8 cellular contexts compared by ENCODE assay signal in genomic region chr18:23137093-23137640, GRCh38. TPM values are rescaled to one million over a fixed set of nuclear protein-coding genes. Genes with fewer than 3 reads are reported as not detected.
DNase-seq lines count a peak whose midpoint lies in the region; ATAC-seq lines count a peak whose summit lies in the region.

No MANE protein-coding gene starts in this region.

- H3K27me3 Mint-ChIP-seq in activated T-cell treated with anti-CD3 and anti-CD28 coated beads, Interleukin-2, amount 50 U/mL, for 72 hours (ENCODE audit: low read depth), result peaks cover 32% of the 10 kb centered on the region
- H3K27me3 Mint-ChIP-seq in activated CD8-positive, alpha-beta T cell treated with anti-CD3 and anti-CD28 coated beads, Interleukin-2, amount 10 ng/mL, durations not matched to agents 7 days and 5 days (ENCODE audit: low read depth), result peaks cover 30% of the 10 kb centered on the region

- peaks cover 15% of the 10 kb centered on the region for H3K4me1 ChIP-seq in thymus (ENCODE audit: control insufficient read depth, insufficient read depth, low read length)

- H3K36me3 Mint-ChIP-seq in activated T-cell treated with anti-CD3 and anti-CD28 coated beads, Interleukin-2, amount 50 U/mL, for 72 hours (ENCODE audit: insufficient read depth in 2 of 2), result peaks cover 0 to 4% of the 10 kb centered on the region in 2 donors
- no peaks in the 10 kb centered on the region for H3K36me3 Mint-ChIP-seq in activated CD8-positive, alpha-beta T cell treated with anti-CD3 and anti-CD28 coated beads, Interleukin-2, amount 10 ng/mL, durations not matched to agents 7 days and 5 days (ENCODE audit: low read depth)

- no peak for ATAC-seq in activated T-cell treated with anti-CD3 and anti-CD28 coated beads, Interleukin-2, amount 50 U/mL, for 72 hours (replicated peaks in 1 of 2)
- no peak for ATAC-seq in activated CD8-positive, alpha-beta T cell treated with anti-CD3 and anti-CD28 coated beads, Interleukin-2, amount 10 ng/mL, durations not matched to agents 7 days and 5 days
- no peak for ATAC-seq in HG02884 (IDR thresholded peaks at IDR 0.05; ENCODE audit: unreplicated experiment)

- no peaks in the 10 kb centered on the region for H3K9me3 ChIP-seq in thymus (ENCODE audit: control insufficient read depth)

- WGBS in thymus, result 52% methylated on average over 12 of the region's 12 CpGs

- H3K4me3 ChIP-seq in thymus (ENCODE audit: low read length), result peak overlapping the region; percentile 6

- peaks cover 48% of the 10 kb centered on the region for H3K27me3 ChIP-seq in thymus (ENCODE audit: control insufficient read depth, insufficient read depth)

- no peak overlapping the region for H3K27ac Mint-ChIP-seq in activated T-cell treated with anti-CD3 and anti-CD28 coated beads, Interleukin-2, amount 50 U/mL, for 72 hours
- peak overlapping the region; percentile 28 for H3K27ac Mint-ChIP-seq in activated CD8-positive, alpha-beta T cell treated with anti-CD3 and anti-CD28 coated beads, Interleukin-2, amount 10 ng/mL, durations not matched to agents 7 days and 5 days

- DNase-seq in activated T-cell treated with anti-CD3 and anti-CD28 coated beads, Interleukin-2, amount 50 U/mL, for 72 hours, result no peak
- no peak for DNase-seq in activated T-cell treated with anti-CD3 and anti-CD28 coated beads, Interleukin-2, amount 50 U/mL, for 1 hour
- no peak for DNase-seq in activated CD8-positive, alpha-beta T cell treated with anti-CD3 and anti-CD28 coated beads, Interleukin-2, amount 10 ng/mL, durations not matched to agents 7 days and 5 days
- DNase-seq in kidney tubule cell (ENCODE audit: low spot score) (peak; percentile 36), SKM-1 (lab: John Stamatoyannopoulos, UW; ENCODE audit: unreplicated experiment) (no peak), foreskin melanocyte (no peak)

- H3K36me3 ChIP-seq in thymus (ENCODE audit: control insufficient read depth, insufficient read depth), result no peaks in the 10 kb centered on the region

- H3K4me3 Mint-ChIP-seq in activated T-cell treated with anti-CD3 and anti-CD28 coated beads, Interleukin-2, amount 50 U/mL, for 72 hours, result peak overlapping the region; percentile 69 to 81
- peak overlapping the region; percentile 37 for H3K4me3 Mint-ChIP-seq in activated CD8-positive, alpha-beta T cell treated with anti-CD3 and anti-CD28 coated beads, Interleukin-2, amount 10 ng/mL, durations not matched to agents 7 days and 5 days

- CTCF ChIA-PET in activated CD8-positive, alpha-beta T cell treated with anti-CD3 and anti-CD28 coated beads, Interleukin-2, amount 10 ng/mL, durations not matched to agents 7 days and 5 days (lab: Charles Lee), result interaction anchor here (1.0 kb wide), 3 partner anchors 229 to 275 kb away, joined by 3 read pairs; no protein-coding TSS in a partner anchor

- H3K4me1 Mint-ChIP-seq in activated T-cell treated with anti-CD3 and anti-CD28 coated beads, Interleukin-2, amount 50 U/mL, for 72 hours (ENCODE audit: low read depth), result peaks cover 15% of the 10 kb centered on the region
- peaks cover 36% of the 10 kb centered on the region for H3K4me1 Mint-ChIP-seq in activated CD8-positive, alpha-beta T cell treated with anti-CD3 and anti-CD28 coated beads, Interleukin-2, amount 10 ng/mL, durations not matched to agents 7 days and 5 days (ENCODE audit: low read depth)

- no peaks in the 10 kb centered on the region for H3K9me3 Mint-ChIP-seq in activated T-cell treated with anti-CD3 and anti-CD28 coated beads, Interleukin-2, amount 50 U/mL, for 72 hours
- no peaks in the 10 kb centered on the region for H3K9me3 Mint-ChIP-seq in activated CD8-positive, alpha-beta T cell treated with anti-CD3 and anti-CD28 coated beads, Interleukin-2, amount 10 ng/mL, durations not matched to agents 7 days and 5 days (ENCODE audit: insufficient read depth)

- H3K27ac ChIP-seq in thymus (ENCODE audit: low read depth), result peak overlapping the region; percentile 9

- POLR2A ChIA-PET in activated CD8-positive, alpha-beta T cell treated with anti-CD3 and anti-CD28 coated beads, Interleukin-2, amount 10 ng/mL, durations not matched to agents 7 days and 5 days (lab: Charles Lee), result no interaction called here

RNA-seq across cellular contexts. Expression of gene CABLES1, which starts 1.9 kb away (rescaled TPM):
- total RNA-seq in activated T-cell treated with anti-CD3 and anti-CD28 coated beads, Interleukin-2, amount 50 U/mL, for 72 hours, result 10 to 100 TPM in 1 of 2 donors, 1 to 10 TPM in 1; 5.5 to 15.0 TPM
- 1 to 10 TPM; 2.3 to 2.7 TPM for total RNA-seq in activated CD8-positive, alpha-beta T cell treated with anti-CD3 and anti-CD28 coated beads, Interleukin-2, amount 10 ng/mL, durations not matched to agents 7 days and 5 days
- 6.7 TPM for polyA plus RNA-seq in thymus
